In the genomic region with DNA sequence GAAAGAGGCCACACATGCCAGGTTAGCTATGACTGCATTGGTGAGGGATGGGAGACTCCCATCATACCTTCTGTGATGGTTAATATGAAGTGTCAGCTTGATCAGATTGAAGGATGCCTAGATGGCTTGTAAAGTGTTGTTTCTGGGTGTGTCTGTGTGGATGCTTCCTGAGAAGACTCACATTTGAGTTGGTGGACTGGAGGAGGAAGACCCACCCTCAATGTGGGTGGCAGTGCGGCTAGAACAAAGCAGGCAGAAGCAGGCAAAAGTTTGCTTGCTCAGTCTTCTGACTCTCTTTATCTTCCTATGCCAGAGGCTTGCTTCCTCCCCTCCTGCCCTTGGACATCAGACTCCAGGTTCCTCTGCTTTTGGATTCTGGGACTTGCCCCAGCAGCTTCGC, we compare ENCODE assay signal across 27 cellular contexts.
"Had no signal": no experiment of that assay in that cellular context is flagged by ENCODE, and none has a peak within 500 bp of the region (broad histone marks: within the 10 kb centered on the region; RNA-seq: fewer than 3 reads in every experiment).

No MANE protein-coding gene starts in this region.

- H3K27ac ChIP-seq: gastrocnemius medialis, neutrophil, parathyroid adenoma, right lobe of liver, testis, tibial artery had no signal

- H3K4me3 ChIP-seq: dorsolateral prefrontal cortex, gastrocnemius medialis, lung, mucosa of descending colon, right lobe of liver, testis, tibial artery had no signal

- H3K27me3 Mint-ChIP-seq: memory B cell, naive B cell had no signal

- ATAC-seq: gastrocnemius medialis; left ventricle myocardium superior; mucosa of descending colon; natural killer cell treated with Interleukin-12 subunit alpha and Interleukin-12 subunit beta and Interleukin-15 and Interleukin-18, amount 100 ng/mL, for 72 hours; right lobe of liver; stimulated activated naive B cell treated with anti-CD40 and anti-IgM and Interleukin-4, amounts not matched to agents 10 μg/mL and 1 μg/mL and 100 μg/mL, for 72 hours had no signal

- H3K27ac Mint-ChIP-seq: mesothelial cell of epicardium; natural killer cell treated with Interleukin-12 subunit alpha and Interleukin-12 subunit beta and Interleukin-15 and Interleukin-18, amount 100 ng/mL, for 72 hours; progenitor cell of endocrine pancreas; stimulated activated naive B cell treated with anti-CD40 and anti-IgM and Interleukin-4, amounts not matched to agents 10 μg/mL and 1 μg/mL and 100 μg/mL, for 72 hours; type B pancreatic cell had no signal

- H3K4me3 Mint-ChIP-seq: memory B cell; mesothelial cell of epicardium; naive B cell; natural killer cell treated with Interleukin-12 subunit alpha and Interleukin-12 subunit beta and Interleukin-15 and Interleukin-18, amount 100 ng/mL, for 72 hours; neural crest cell; stimulated activated naive B cell treated with anti-CD40 and anti-IgM and Interleukin-4, amounts not matched to agents 10 μg/mL and 1 μg/mL and 100 μg/mL, for 72 hours; type B pancreatic cell had no signal

- H3K27me3 ChIP-seq: dorsolateral prefrontal cortex, gastrocnemius medialis, neutrophil, right lobe of liver, testis, tibial artery had no signal

- H3K9me3 Mint-ChIP-seq: memory B cell; mesothelial cell of epicardium; naive B cell; natural killer cell treated with Interleukin-12 subunit alpha and Interleukin-12 subunit beta and Interleukin-15 and Interleukin-18, amount 100 ng/mL, for 72 hours; neural crest cell; stimulated activated naive B cell treated with anti-CD40 and anti-IgM and Interleukin-4, amounts not matched to agents 10 μg/mL and 1 μg/mL and 100 μg/mL, for 72 hours had no signal

- H3K4me1 ChIP-seq: parathyroid adenoma, right lobe of liver had no signal

- FAIRE-seq: colon, keratinocyte, small intestine had no signal

- DNase-seq: dorsolateral prefrontal cortex; effector CD4-positive, alpha-beta T cell; foreskin fibroblast; gastrocnemius medialis; head of caudate nucleus; left ventricle myocardium superior; mucosa of descending colon; naive B cell; right lobe of liver; small intestine; stimulated activated CD4-positive, alpha-beta T cell treated with anti-CD3 and anti-CD28 coated beads, Interleukin-15, amount 100 ng/mL, for 24 hours; stimulated activated CD4-positive, alpha-beta T cell treated with anti-CD3 and anti-CD28 coated beads, Interleukin-2, amount 100 ng/mL, for 48 hours; stimulated activated naive B cell treated with anti-CD40 and anti-IgM and Interleukin-4, amounts not matched to agents 10 μg/mL and 1 μg/mL and 100 μg/mL, for 72 hours; substantia nigra; testis; tibial artery had no signal

- H3K36me3 ChIP-seq: gastrocnemius medialis, neutrophil, right lobe of liver, tibial artery had no signal

- H3K9me3 ChIP-seq: gastrocnemius medialis, mucosa of descending colon, neutrophil, right lobe of liver, testis, tibial artery had no signal
